31 cellular contexts compared by ENCODE assay signal in the genomic region with DNA sequence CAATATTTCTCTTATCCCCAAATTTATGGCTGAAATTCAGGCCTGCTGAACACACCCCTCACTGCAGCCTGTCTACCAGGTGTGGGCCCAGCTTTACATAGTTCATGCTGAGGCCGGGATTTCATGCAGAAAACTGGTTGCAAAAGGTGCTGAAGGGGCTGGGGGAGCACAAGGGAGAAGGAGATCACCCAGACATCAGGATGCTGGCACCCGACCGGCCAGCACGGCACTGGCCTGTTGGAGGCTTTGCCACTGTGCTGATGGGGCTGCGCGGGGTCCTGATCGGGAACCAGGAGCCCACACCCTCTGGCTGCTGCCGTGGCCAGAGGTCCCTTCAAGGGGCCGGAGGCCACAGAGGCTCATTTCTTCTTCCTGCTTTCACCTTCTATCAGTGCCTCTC.
"Had no signal": no experiment of that assay in that cellular context is flagged by ENCODE, and none has a peak within 500 bp of the region (broad histone marks: within the 10 kb centered on the region; RNA-seq: fewer than 3 reads in every experiment).

No MANE protein-coding gene starts in this region.

- H3K4me3 ChIP-seq: body of pancreas, colonic mucosa, esophagus squamous epithelium, gastroesophageal sphincter had no signal

- H3K27me3 Mint-ChIP-seq: activated CD4-positive, alpha-beta T cell treated with anti-CD3 and anti-CD28 coated beads, Interleukin-2, amount 10 ng/mL, durations not matched to agents 24 days and 14 days; activated CD8-positive, alpha-beta T cell treated with anti-CD3 and anti-CD28 coated beads for 36 hours; activated naive CD4-positive, alpha-beta T cell treated with anti-CD3 and anti-CD28 coated beads, Interleukin-2, amount 50 U/mL, for 24 hours; activated naive CD8-positive, alpha-beta T cell treated with anti-CD3 and anti-CD28 coated beads, Interleukin-2, amount 10 ng/mL, durations not matched to agents 7 days and 5 days had no signal

- H3K4me1 ChIP-seq: body of pancreas, gastroesophageal sphincter had no signal

- H3K36me3 ChIP-seq: colonic mucosa, esophagus squamous epithelium, gastroesophageal sphincter, WERI-Rb-1 had no signal

- H3K36me3 Mint-ChIP-seq: activated CD8-positive, alpha-beta memory T cell treated with anti-CD3 and anti-CD28 coated beads, Interleukin-2, amount 10 ng/mL, durations not matched to agents 7 days and 5 days; activated naive CD4-positive, alpha-beta T cell treated with anti-CD3 and anti-CD28 coated beads, Interleukin-2, amount 50 U/mL, for 24 hours; activated naive CD8-positive, alpha-beta T cell treated with anti-CD3 and anti-CD28 coated beads, Interleukin-2, amount 10 ng/mL, durations not matched to agents 7 days and 5 days had no signal

- H3K4me3 Mint-ChIP-seq: activated B cell treated with CpG ODN at 0.5 μM for 24 hours; activated CD4-positive, alpha-beta T cell treated with anti-CD3 and anti-CD28 coated beads, Interleukin-2, amount 10 ng/mL, durations not matched to agents 24 days and 14 days; activated CD8-positive, alpha-beta memory T cell treated with anti-CD3 and anti-CD28 coated beads, Interleukin-2, amount 10 ng/mL, durations not matched to agents 7 days and 5 days; activated CD8-positive, alpha-beta T cell treated with anti-CD3 and anti-CD28 coated beads for 36 hours; activated naive CD4-positive, alpha-beta T cell treated with anti-CD3 and anti-CD28 coated beads for 36 hours; activated naive CD4-positive, alpha-beta T cell treated with anti-CD3 and anti-CD28 coated beads, Interleukin-2, amount 50 U/mL, for 24 hours; activated naive CD8-positive, alpha-beta T cell treated with anti-CD3 and anti-CD28 coated beads, Interleukin-2, amount 10 ng/mL, durations not matched to agents 7 days and 5 days; activated T-helper 1 cell treated with anti-CD3 and anti-CD28 coated beads, Interleukin-12 subunit alpha, Interleukin-12 subunit beta, Interleukin-2, Interleukin-4 antibody, amounts not matched to agents 30 ng/mL and 10 ng/mL and 1 ng/mL, durations not matched to agents 14 hours and 24 hours and 36 hours; T-helper 17 cell; T-helper 2 cell treated with Interferon-gamma antibody and Interleukin-4, amounts not matched to agents 5 μg/mL and 100 μg/mL, for 36 hours had no signal

- H3K9me3 Mint-ChIP-seq: activated naive CD4-positive, alpha-beta T cell treated with anti-CD3 and anti-CD28 coated beads, Interleukin-2, amount 50 U/mL, for 24 hours; activated naive CD8-positive, alpha-beta T cell treated with anti-CD3 and anti-CD28 coated beads, Interleukin-2, amount 10 ng/mL, durations not matched to agents 7 days and 5 days; activated T-helper 1 cell treated with anti-CD3 and anti-CD28 coated beads, Interleukin-12 subunit alpha, Interleukin-12 subunit beta, Interleukin-2, Interleukin-4 antibody, amounts not matched to agents 30 ng/mL and 10 ng/mL and 1 ng/mL, durations not matched to agents 14 hours and 24 hours and 36 hours; activated T-helper 2 cell treated with anti-CD3 and anti-CD28 coated beads, Interferon-gamma antibody, Interleukin-2, Interleukin-4, amounts not matched to agents 10 μg/mL and 5 μg/mL and 100 μg/mL, durations not matched to agents 14 hours and 24 hours and 36 hours; T-helper 2 cell treated with Interferon-gamma antibody and Interleukin-4, amounts not matched to agents 5 μg/mL and 100 μg/mL, for 36 hours had no signal

- H3K27ac Mint-ChIP-seq: activated B cell treated with CpG ODN at 0.5 μM for 24 hours; activated CD4-positive, alpha-beta T cell treated with anti-CD3 and anti-CD28 coated beads, Interleukin-2, amount 10 ng/mL, durations not matched to agents 24 days and 14 days; activated CD8-positive, alpha-beta memory T cell treated with anti-CD3 and anti-CD28 coated beads, Interleukin-2, amount 10 ng/mL, durations not matched to agents 7 days and 5 days; activated CD8-positive, alpha-beta T cell treated with anti-CD3 and anti-CD28 coated beads for 36 hours; activated naive CD4-positive, alpha-beta T cell treated with anti-CD3 and anti-CD28 coated beads for 36 hours; activated naive CD4-positive, alpha-beta T cell treated with anti-CD3 and anti-CD28 coated beads, Interleukin-2, amount 50 U/mL, for 24 hours; activated naive CD8-positive, alpha-beta T cell treated with anti-CD3 and anti-CD28 coated beads, Interleukin-2, amount 10 ng/mL, durations not matched to agents 7 days and 5 days; activated T-helper 1 cell treated with anti-CD3 and anti-CD28 coated beads, Interleukin-12 subunit alpha, Interleukin-12 subunit beta, Interleukin-2, Interleukin-4 antibody, amounts not matched to agents 30 ng/mL and 10 ng/mL and 1 ng/mL, durations not matched to agents 14 hours and 24 hours and 36 hours; activated T-helper 2 cell treated with anti-CD3 and anti-CD28 coated beads, Interferon-gamma antibody, Interleukin-2, Interleukin-4, amounts not matched to agents 10 μg/mL and 5 μg/mL and 100 μg/mL, durations not matched to agents 14 hours and 24 hours and 36 hours; T-helper 17 cell; T-helper 2 cell treated with Interferon-gamma antibody and Interleukin-4, amounts not matched to agents 5 μg/mL and 100 μg/mL, for 36 hours had no signal

- DNase-seq: activated B cell treated with CpG ODN at 0.5 μM for 24 hours; activated CD4-positive, alpha-beta T cell treated with anti-CD3 and anti-CD28 coated beads, Interleukin-2, amount 10 ng/mL, durations not matched to agents 24 days and 14 days; activated CD4-positive, alpha-beta T cell treated with anti-CD3 and anti-CD28 coated beads, Interleukin-2, amount 50 U/mL, for 4 hours; activated CD8-positive, alpha-beta memory T cell treated with anti-CD3 and anti-CD28 coated beads, Interleukin-2, amount 10 ng/mL, durations not matched to agents 7 days and 5 days; activated CD8-positive, alpha-beta memory T cell treated with anti-CD3 and anti-CD28 coated beads, Interleukin-2, amount 50 U/mL, for 4 hours; activated CD8-positive, alpha-beta T cell treated with anti-CD3 and anti-CD28 coated beads for 36 hours; activated effector memory CD4-positive, alpha-beta T cell treated with anti-CD3 and anti-CD28 coated beads, Interleukin-2, amount 50 U/mL, for 16 hours; activated naive CD4-positive, alpha-beta T cell treated with anti-CD3 and anti-CD28 coated beads for 36 hours; activated naive CD8-positive, alpha-beta T cell treated with anti-CD3 and anti-CD28 coated beads, Interleukin-2, amount 10 ng/mL, durations not matched to agents 7 days and 5 days; activated T-cell treated with anti-CD3 and anti-CD28 coated beads, Interleukin-2, amount 50 U/mL, for 1 hour; activated T-cell treated with anti-CD3 and anti-CD28 coated beads, Interleukin-2, amount 50 U/mL, for 48 hours; amygdala; aorta; body of pancreas; caudate nucleus; cerebellar nuclear complex; effector CD8-positive, alpha-beta T cell; esophagus squamous epithelium; foreskin melanocyte; T-helper 1 cell; T-helper 17 cell; T1000; WERI-Rb-1 had no signal

- H3K27ac ChIP-seq: body of pancreas, colonic mucosa, epithelial cell of prostate, esophagus squamous epithelium, gastroesophageal sphincter, WERI-Rb-1 had no signal

- H3K9me3 ChIP-seq: body of pancreas, colonic mucosa, esophagus squamous epithelium had no signal

- ATAC-seq: activated CD4-positive, CD25-positive, alpha-beta regulatory T cell treated with anti-CD3 and anti-CD28 coated beads, Interleukin-2, amount 50 U/mL, for 24 hours; activated CD8-positive, alpha-beta memory T cell treated with anti-CD3 and anti-CD28 coated beads, Interleukin-2, amount 10 ng/mL, durations not matched to agents 7 days and 5 days; activated CD8-positive, alpha-beta T cell treated with anti-CD3 and anti-CD28 coated beads for 36 hours; body of pancreas; gastroesophageal sphincter; T-helper 17 cell had no signal

- H3K27me3 ChIP-seq: body of pancreas, colonic mucosa, gastroesophageal sphincter had no signal
